26 cellular contexts compared by ENCODE assay signal in genomic region chr2:95698166-95698565, GRCh38.
"Had no signal": no experiment of that assay in that cellular context is flagged by ENCODE, and none has a peak within 500 bp of the region (broad histone marks: within the 10 kb centered on the region; RNA-seq: fewer than 3 reads in every experiment).

No MANE protein-coding gene starts in this region.

- H3K36me3 Mint-ChIP-seq: activated CD8-positive, alpha-beta memory T cell treated with anti-CD3 and anti-CD28 coated beads, Interleukin-2, amount 10 ng/mL, durations not matched to agents 7 days and 5 days; activated naive CD8-positive, alpha-beta T cell treated with anti-CD3 and anti-CD28 coated beads for 36 hours; brain; naive thymus-derived CD4-positive, alpha-beta T cell; neural progenitor cell had no signal

- H3K27ac Mint-ChIP-seq: activated CD4-positive, alpha-beta memory T cell treated with anti-CD3 and anti-CD28 coated beads, Interleukin-2, amount 10 ng/mL, durations not matched to agents 7 days and 5 days; activated CD8-positive, alpha-beta memory T cell treated with anti-CD3 and anti-CD28 coated beads, Interleukin-2, amount 10 ng/mL, durations not matched to agents 7 days and 5 days; activated naive CD8-positive, alpha-beta T cell treated with anti-CD3 and anti-CD28 coated beads for 36 hours; activated T-helper 17 cell treated with anti-CD3 and anti-CD28 coated beads, Interleukin-2, amount 50 U/mL, for 72 hours; naive thymus-derived CD4-positive, alpha-beta T cell; neural progenitor cell; stimulated activated naive CD8-positive, alpha-beta T cell treated with anti-CD3 and anti-CD28 coated beads, Interleukin-15, Interleukin-2, amounts not matched to agents 100 ng/mL and 50 ng/mL, for 24 hours had no signal

- H3K9me3 Mint-ChIP-seq: activated CD4-positive, alpha-beta memory T cell treated with anti-CD3 and anti-CD28 coated beads, Interleukin-2, amount 10 ng/mL, durations not matched to agents 7 days and 5 days; activated naive CD8-positive, alpha-beta T cell treated with anti-CD3 and anti-CD28 coated beads for 36 hours; activated T-helper 17 cell treated with anti-CD3 and anti-CD28 coated beads, Interleukin-2, amount 50 U/mL, for 72 hours; naive thymus-derived CD4-positive, alpha-beta T cell; stimulated activated naive CD8-positive, alpha-beta T cell treated with anti-CD3 and anti-CD28 coated beads, Interleukin-15, Interleukin-2, amounts not matched to agents 100 ng/mL and 50 ng/mL, for 24 hours had no signal

- FAIRE-seq: endometrium, islet of Langerhans had no signal

- H3K9ac ChIP-seq: neural progenitor cell had no signal

- H3K27me3 ChIP-seq: hepatocyte, left lung, neural progenitor cell, tibial nerve, vagina had no signal

- H3K27ac ChIP-seq: coronary artery, hepatocyte, left lung, neural progenitor cell, prostate gland, skin epidermis, tibial nerve, vagina had no signal

- H3K4me2 ChIP-seq: hepatocyte, neural progenitor cell had no signal

- H3K4me1 ChIP-seq: left lung, neural progenitor cell, prostate gland, tibial nerve, vagina had no signal

- H3K4me3 Mint-ChIP-seq: activated CD4-positive, alpha-beta memory T cell treated with anti-CD3 and anti-CD28 coated beads, Interleukin-2, amount 10 ng/mL, durations not matched to agents 7 days and 5 days; activated CD8-positive, alpha-beta memory T cell treated with anti-CD3 and anti-CD28 coated beads, Interleukin-2, amount 10 ng/mL, durations not matched to agents 7 days and 5 days; activated naive CD8-positive, alpha-beta T cell treated with anti-CD3 and anti-CD28 coated beads for 36 hours; activated T-helper 17 cell treated with anti-CD3 and anti-CD28 coated beads, Interleukin-2, amount 50 U/mL, for 72 hours; brain; naive thymus-derived CD4-positive, alpha-beta T cell; neural progenitor cell; stimulated activated naive CD8-positive, alpha-beta T cell treated with anti-CD3 and anti-CD28 coated beads, Interleukin-15, Interleukin-2, amounts not matched to agents 100 ng/mL and 50 ng/mL, for 24 hours had no signal

- H3K79me2 ChIP-seq: hepatocyte had no signal

- H2AFZ ChIP-seq: hepatocyte, neural progenitor cell had no signal

- H3K36me3 ChIP-seq: left lung, neural progenitor cell, prostate gland, tibial nerve, vagina had no signal

- H3K9me3 ChIP-seq: left lung, prostate gland, tibial nerve, vagina had no signal

- ATAC-seq: activated CD8-positive, alpha-beta memory T cell treated with anti-CD3 and anti-CD28 coated beads, Interleukin-2, amount 10 ng/mL, durations not matched to agents 7 days and 5 days; activated T-helper 17 cell treated with anti-CD3 and anti-CD28 coated beads, Interleukin-2, amount 50 U/mL, for 72 hours; left lung; naive thymus-derived CD4-positive, alpha-beta T cell; right cardiac atrium had no signal

- DNase-seq: activated CD4-positive, alpha-beta memory T cell treated with anti-CD3 and anti-CD28 coated beads, Interleukin-2, amount 10 ng/mL, durations not matched to agents 7 days and 5 days; activated CD4-positive, alpha-beta T cell treated with anti-CD3 and anti-CD28 coated beads for 48 hours; activated CD4-positive, CD25-positive, alpha-beta regulatory T cell; activated CD8-positive, alpha-beta memory T cell treated with anti-CD3 and anti-CD28 coated beads, Interleukin-2, amount 10 ng/mL, durations not matched to agents 7 days and 5 days; activated naive CD4-positive, alpha-beta T cell; activated naive CD8-positive, alpha-beta T cell treated with anti-CD3 and anti-CD28 coated beads for 36 hours; amygdala; central memory CD4-positive, alpha-beta T cell; left lung; mammary epithelial cell; naive thymus-derived CD4-positive, alpha-beta T cell; right cardiac atrium; T-helper 1 cell; T-helper 9 cell had no signal

- H3K4me1 Mint-ChIP-seq: activated CD4-positive, alpha-beta memory T cell treated with anti-CD3 and anti-CD28 coated beads, Interleukin-2, amount 10 ng/mL, durations not matched to agents 7 days and 5 days; activated CD8-positive, alpha-beta memory T cell treated with anti-CD3 and anti-CD28 coated beads, Interleukin-2, amount 10 ng/mL, durations not matched to agents 7 days and 5 days; activated naive CD8-positive, alpha-beta T cell treated with anti-CD3 and anti-CD28 coated beads for 36 hours; activated T-helper 17 cell treated with anti-CD3 and anti-CD28 coated beads, Interleukin-2, amount 50 U/mL, for 72 hours; brain; naive thymus-derived CD4-positive, alpha-beta T cell had no signal

- H3K4me3 ChIP-seq: coronary artery, hepatocyte, left lung, neural progenitor cell, prostate gland, skin epidermis, tibial nerve, vagina had no signal
